8 cellular contexts compared by ENCODE assay signal in genomic region chr6:42166444-42167141, GRCh38. TPM values are rescaled to one million over a fixed set of nuclear protein-coding genes. Genes with fewer than 3 reads are reported as not detected.
DNase-seq lines count a peak whose midpoint lies in the region; ATAC-seq and TF ChIP-seq lines count a peak whose summit lies in the region.

No MANE protein-coding gene starts in this region.

- no peak for DNase-seq in AG09319 (ENCODE audit: extremely low read depth, low read depth)
- DNase-seq in H4 (ENCODE audit: low spot score), result peak; percentile 72
- DNase-seq in NCI-H446 (lab: John Stamatoyannopoulos, UW), result peak; percentile 54 to 76
- peak; percentile 55 for DNase-seq in activated CD4-positive, alpha-beta T cell treated with anti-CD3 and anti-CD28 coated beads for 1 hour
- no peak for DNase-seq in chondrocyte (ENCODE audit: low spot score)
- peak; percentile 70 for DNase-seq in left lobe of liver (ENCODE audit: low spot score)
- DNase-seq in stimulated activated CD4-positive, alpha-beta T cell treated with anti-CD3 and anti-CD28 coated beads, Interleukin-4, amount 100 ng/mL, for 48 hours (ENCODE audit: low read depth in 2 of 2), result peak; percentile 66 to 82
- no peak for DNase-seq in cerebellar nuclear complex (lab: John Stamatoyannopoulos, UW)

- H3K36me3 Mint-ChIP-seq in chondrocyte (ENCODE audit: low read depth), result no peaks in the 10 kb centered on the region

- H3K4me3 Mint-ChIP-seq in chondrocyte (ENCODE audit: unreplicated experiment), result no peak overlapping the region

- peak; percentile 97 for ATAC-seq in left lobe of liver

- TF ChIP-seq CTCF in AG09319 (IDR thresholded peaks at IDR 0.05; ENCODE audit: low read depth, low read length) (peak; percentile 89), chondrocyte (IDR thresholded peaks at IDR 0.05) (peak; percentile 93)

- no peak overlapping the region for H3K27ac Mint-ChIP-seq in chondrocyte (ENCODE audit: unreplicated experiment)

- H3K4me1 Mint-ChIP-seq in chondrocyte (ENCODE audit: low read depth), result peaks cover 16% of the 10 kb centered on the region

- H3K9me3 Mint-ChIP-seq in chondrocyte (ENCODE audit: low read depth), result no peaks in the 10 kb centered on the region

- peaks cover 2% of the 10 kb centered on the region for H3K27me3 Mint-ChIP-seq in chondrocyte (ENCODE audit: low read depth)

RNA-seq across cellular contexts. Expression of gene GUCA1A, which starts 6.6 kb away (rescaled TPM):
- not detected in 2 replicates for total RNA-seq in H4 (2014; rRNA removed; shearing (Covaris generic))
- total RNA-seq in chondrocyte (0.38 TPM in 1 of 3 replicates, not detected in the others), left lobe of liver (not detected)

RNA-seq across cellular contexts. Expression of gene C6orf132, which starts 24.2 kb away (rescaled TPM):
- not detected in 2 replicates for total RNA-seq in H4 (2014; rRNA removed; shearing (Covaris generic))
- 0.75 to 5.8 TPM (median 5.2 TPM) in 3 replicates for total RNA-seq in chondrocyte
- 0.38 TPM for total RNA-seq in left lobe of liver

RNA-seq across cellular contexts. Expression of gene GUCA1B, which starts 28.2 kb away (rescaled TPM):
- not detected in 2 replicates for total RNA-seq in H4 (2014; rRNA removed; shearing (Covaris generic))
- total RNA-seq in chondrocyte (0.54 to 1.1 TPM (median 0.77 TPM) in 3 replicates), left lobe of liver (0.81 TPM)

RNA-seq across cellular contexts. Expression of gene MRPS10, which starts 51.1 kb away (rescaled TPM):
- 73.5 and 84.6 TPM in 2 replicates for total RNA-seq in H4 (2014; rRNA removed; shearing (Covaris generic))
- total RNA-seq in chondrocyte (26.9 to 31.7 TPM (median 28.8 TPM) in 3 replicates), left lobe of liver (18.1 TPM)

Comparison
In these comparisons a context has a peak if more than half of its experiments do, and no peak if none do; other contexts are left out.
1. DNase-seq: peak in H4 (single experiment), NCI-H446 (2 of 2), activated CD4-positive, alpha-beta T cell treated with anti-CD3 and anti-CD28 coated beads for 1 hour (single experiment), left lobe of liver (single experiment) and stimulated activated CD4-positive, alpha-beta T cell treated with anti-CD3 and anti-CD28 coated beads, Interleukin-4, amount 100 ng/mL, for 48 hours (2 of 2); none in AG09319 (single experiment), chondrocyte (single experiment) and cerebellar nuclear complex (0 of 2).